2 cellular contexts compared by ENCODE assay signal in the genomic region with DNA sequence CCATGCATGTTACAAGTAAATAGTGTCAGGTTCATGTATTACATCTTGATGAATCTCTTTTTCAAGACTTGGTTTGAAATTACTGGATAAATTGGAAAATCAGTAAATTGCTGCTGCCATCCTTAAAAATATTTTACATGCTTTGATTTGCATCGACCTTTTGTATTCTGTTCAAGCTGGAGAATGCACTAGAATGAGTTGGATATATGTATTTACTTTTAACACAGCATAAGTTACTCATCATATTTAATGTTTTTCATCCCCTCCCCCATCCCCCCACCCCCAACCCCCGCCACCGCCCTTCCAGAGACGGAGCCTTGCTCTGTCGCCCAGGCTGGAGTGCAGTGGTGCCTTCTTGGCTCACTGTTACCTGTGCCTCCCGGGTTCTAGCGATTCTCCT.
A peak's percentile ranks its signal among the peaks of the same experiment; 100 is the strongest.
TF ChIP-seq lines count a peak whose summit lies in the region.

No MANE protein-coding gene starts in this region.

TF ChIP-seq in HepG2, 621 proteins besides CTCF, POLR2A, EP300 and RAD21:
- no peak for TF ChIP-seq ZNF205 (CRISPR knock-in tag; IDR thresholded peaks at IDR 0.05)
- TF ChIP-seq HNRNPK (IDR thresholded peaks at IDR 0.05; ENCODE audit: low read depth, low read length, poor library complexity, severe bottlenecking): peak; percentile 91

TF ChIP-seq in WTC11, 78 proteins besides CTCF, POLR2A, EP300 and RAD21:
- no peak for TF ChIP-seq ZNF671 (CRISPR knock-in tag; IDR thresholded peaks at IDR 0.05)
